33 cellular contexts compared by ENCODE assay signal in genomic region chr2:133461484-133461883, GRCh38.
"Had no signal": no experiment of that assay in that cellular context is flagged by ENCODE, and none has a peak within 500 bp of the region (broad histone marks: within the 10 kb centered on the region; RNA-seq: fewer than 3 reads in every experiment).

No MANE protein-coding gene starts in this region.

- H3K4me3 ChIP-seq: ascending aorta, esophagus squamous epithelium, ovary, uterus had no signal

- ATAC-seq: left colon; sciatic nerve; stimulated activated memory B cell treated with anti-CD40 and anti-IgM and Interleukin-4, amounts not matched to agents 10 μg/mL and 1 μg/mL and 100 μg/mL, for 72 hours; stimulated activated naive CD8-positive, alpha-beta T cell treated with anti-CD3 and anti-CD28 coated beads, Interleukin-15, amount 100 ng/mL, for 72 hours had no signal

- H3K27me3 Mint-ChIP-seq: activated CD4-positive, alpha-beta memory T cell treated with anti-CD3 and anti-CD28 coated beads for 36 hours; activated CD4-positive, alpha-beta T cell treated with anti-CD3 and anti-CD28 coated beads, Interleukin-2, amount 10 ng/mL, durations not matched to agents 24 days and 14 days; activated naive CD8-positive, alpha-beta T cell treated with anti-CD3 and anti-CD28 coated beads, Interleukin-2, amount 10 ng/mL, durations not matched to agents 7 days and 5 days; naive B cell; stimulated activated memory B cell treated with anti-CD40 and anti-IgM and Interleukin-4, amounts not matched to agents 10 μg/mL and 1 μg/mL and 100 μg/mL, for 72 hours; stimulated activated naive CD8-positive, alpha-beta T cell treated with anti-CD3 and anti-CD28 coated beads, Interleukin-15, amount 100 ng/mL, for 72 hours; type B pancreatic cell had no signal

- H3K36me3 Mint-ChIP-seq: activated CD4-positive, alpha-beta memory T cell treated with anti-CD3 and anti-CD28 coated beads for 36 hours; activated naive CD8-positive, alpha-beta T cell treated with anti-CD3 and anti-CD28 coated beads, Interleukin-2, amount 10 ng/mL, durations not matched to agents 7 days and 5 days; brain; mesothelial cell of epicardium; naive B cell; stimulated activated memory B cell treated with anti-CD40 and anti-IgM and Interleukin-4, amounts not matched to agents 10 μg/mL and 1 μg/mL and 100 μg/mL, for 72 hours; type B pancreatic cell had no signal

- H3K27ac Mint-ChIP-seq: activated CD4-positive, alpha-beta memory T cell treated with anti-CD3 and anti-CD28 coated beads for 36 hours; activated CD4-positive, alpha-beta T cell treated with anti-CD3 and anti-CD28 coated beads, Interleukin-2, amount 10 ng/mL, durations not matched to agents 24 days and 14 days; activated naive CD4-positive, alpha-beta T cell treated with anti-CD3 and anti-CD28 coated beads for 36 hours; activated naive CD8-positive, alpha-beta T cell treated with anti-CD3 and anti-CD28 coated beads, Interleukin-2, amount 10 ng/mL, durations not matched to agents 7 days and 5 days; activated T-helper 1 cell treated with anti-CD3 and anti-CD28 coated beads, Interleukin-12 subunit alpha, Interleukin-12 subunit beta, Interleukin-2, Interleukin-4 antibody, amounts not matched to agents 30 ng/mL and 10 ng/mL and 1 ng/mL, durations not matched to agents 14 hours and 24 hours and 36 hours; brain; mesothelial cell of epicardium; naive B cell; nephron progenitor cell; progenitor cell of endocrine pancreas; stimulated activated memory B cell treated with anti-CD40 and anti-IgM and Interleukin-4, amounts not matched to agents 10 μg/mL and 1 μg/mL and 100 μg/mL, for 72 hours; stimulated activated naive CD8-positive, alpha-beta T cell treated with anti-CD3 and anti-CD28 coated beads, Interleukin-15, amount 100 ng/mL, for 72 hours; type B pancreatic cell had no signal

- H3K4me3 Mint-ChIP-seq: activated CD4-positive, alpha-beta memory T cell treated with anti-CD3 and anti-CD28 coated beads for 36 hours; activated CD4-positive, alpha-beta T cell treated with anti-CD3 and anti-CD28 coated beads, Interleukin-2, amount 10 ng/mL, durations not matched to agents 24 days and 14 days; activated naive CD4-positive, alpha-beta T cell treated with anti-CD3 and anti-CD28 coated beads for 36 hours; activated naive CD8-positive, alpha-beta T cell treated with anti-CD3 and anti-CD28 coated beads, Interleukin-2, amount 10 ng/mL, durations not matched to agents 7 days and 5 days; activated T-helper 1 cell treated with anti-CD3 and anti-CD28 coated beads, Interleukin-12 subunit alpha, Interleukin-12 subunit beta, Interleukin-2, Interleukin-4 antibody, amounts not matched to agents 30 ng/mL and 10 ng/mL and 1 ng/mL, durations not matched to agents 14 hours and 24 hours and 36 hours; brain; mesothelial cell of epicardium; naive B cell; nephron progenitor cell; stimulated activated memory B cell treated with anti-CD40 and anti-IgM and Interleukin-4, amounts not matched to agents 10 μg/mL and 1 μg/mL and 100 μg/mL, for 72 hours; stimulated activated naive CD8-positive, alpha-beta T cell treated with anti-CD3 and anti-CD28 coated beads, Interleukin-15, amount 100 ng/mL, for 72 hours; type B pancreatic cell had no signal

- H3K9me3 Mint-ChIP-seq: activated CD4-positive, alpha-beta T cell treated with anti-CD3 and anti-CD28 coated beads, Interleukin-2, amount 10 ng/mL, durations not matched to agents 24 days and 14 days; activated naive CD4-positive, alpha-beta T cell treated with anti-CD3 and anti-CD28 coated beads for 36 hours; activated naive CD8-positive, alpha-beta T cell treated with anti-CD3 and anti-CD28 coated beads, Interleukin-2, amount 10 ng/mL, durations not matched to agents 7 days and 5 days; activated T-helper 1 cell treated with anti-CD3 and anti-CD28 coated beads, Interleukin-12 subunit alpha, Interleukin-12 subunit beta, Interleukin-2, Interleukin-4 antibody, amounts not matched to agents 30 ng/mL and 10 ng/mL and 1 ng/mL, durations not matched to agents 14 hours and 24 hours and 36 hours; mesothelial cell of epicardium; stimulated activated memory B cell treated with anti-CD40 and anti-IgM and Interleukin-4, amounts not matched to agents 10 μg/mL and 1 μg/mL and 100 μg/mL, for 72 hours; stimulated activated naive CD8-positive, alpha-beta T cell treated with anti-CD3 and anti-CD28 coated beads, Interleukin-15, amount 100 ng/mL, for 72 hours; type B pancreatic cell had no signal

- DNase-seq: activated CD4-positive, alpha-beta memory T cell treated with anti-CD3 and anti-CD28 coated beads for 36 hours; activated CD4-positive, alpha-beta T cell treated with anti-CD3 and anti-CD28 coated beads, Interleukin-2, amount 10 ng/mL, durations not matched to agents 24 days and 14 days; activated CD4-positive, CD25-positive, alpha-beta regulatory T cell treated with anti-CD3 and anti-CD28 coated beads, Interleukin-2, amount 50 U/mL, for 72 hours; activated CD8-positive, alpha-beta memory T cell treated with anti-CD3 and anti-CD28 coated beads, Interleukin-2, amount 50 U/mL, for 4 hours; activated effector memory CD4-positive, alpha-beta T cell treated with anti-CD3 and anti-CD28 coated beads, Interleukin-2, amount 50 U/mL, for 16 hours; activated naive CD4-positive, alpha-beta T cell treated with anti-CD3 and anti-CD28 coated beads for 36 hours; activated naive CD8-positive, alpha-beta T cell treated with anti-CD3 and anti-CD28 coated beads, Interleukin-2, amount 10 ng/mL, durations not matched to agents 7 days and 5 days; activated T-cell treated with anti-CD3 and anti-CD28 coated beads, Interleukin-2, amount 50 U/mL, for 1 hour; caudate nucleus; cortex of kidney; esophagus squamous epithelium; glutamatergic neuron; left colon; naive B cell; nephron progenitor cell; ovary; retina; small intestine; stimulated activated CD4-positive, alpha-beta T cell treated with anti-CD3 and anti-CD28 coated beads, Interleukin-1b, Interleukin-23, amount 100 ng/mL, for 48 hours; stimulated activated CD4-positive, alpha-beta T cell treated with anti-CD3 and anti-CD28 coated beads, Interleukin-4, amount 100 ng/mL, for 4 hours; stimulated activated CD8-positive, alpha-beta memory T cell treated with anti-CD3 and anti-CD28 coated beads, Interleukin-4, amount 100 ng/mL, for 48 hours; stimulated activated naive CD8-positive, alpha-beta T cell treated with anti-CD3 and anti-CD28 coated beads, Interleukin-15, amount 100 ng/mL, for 72 hours; substantia nigra; T-helper 2 cell; uterus had no signal

- H3K4me1 Mint-ChIP-seq: activated CD4-positive, alpha-beta T cell treated with anti-CD3 and anti-CD28 coated beads, Interleukin-2, amount 10 ng/mL, durations not matched to agents 24 days and 14 days; activated naive CD8-positive, alpha-beta T cell treated with anti-CD3 and anti-CD28 coated beads, Interleukin-2, amount 10 ng/mL, durations not matched to agents 7 days and 5 days; brain; naive B cell; nephron progenitor cell; stimulated activated memory B cell treated with anti-CD40 and anti-IgM and Interleukin-4, amounts not matched to agents 10 μg/mL and 1 μg/mL and 100 μg/mL, for 72 hours; stimulated activated naive CD8-positive, alpha-beta T cell treated with anti-CD3 and anti-CD28 coated beads, Interleukin-15, amount 100 ng/mL, for 72 hours had no signal
